1 cellular context compared by ENCODE assay signal in the genomic region with DNA sequence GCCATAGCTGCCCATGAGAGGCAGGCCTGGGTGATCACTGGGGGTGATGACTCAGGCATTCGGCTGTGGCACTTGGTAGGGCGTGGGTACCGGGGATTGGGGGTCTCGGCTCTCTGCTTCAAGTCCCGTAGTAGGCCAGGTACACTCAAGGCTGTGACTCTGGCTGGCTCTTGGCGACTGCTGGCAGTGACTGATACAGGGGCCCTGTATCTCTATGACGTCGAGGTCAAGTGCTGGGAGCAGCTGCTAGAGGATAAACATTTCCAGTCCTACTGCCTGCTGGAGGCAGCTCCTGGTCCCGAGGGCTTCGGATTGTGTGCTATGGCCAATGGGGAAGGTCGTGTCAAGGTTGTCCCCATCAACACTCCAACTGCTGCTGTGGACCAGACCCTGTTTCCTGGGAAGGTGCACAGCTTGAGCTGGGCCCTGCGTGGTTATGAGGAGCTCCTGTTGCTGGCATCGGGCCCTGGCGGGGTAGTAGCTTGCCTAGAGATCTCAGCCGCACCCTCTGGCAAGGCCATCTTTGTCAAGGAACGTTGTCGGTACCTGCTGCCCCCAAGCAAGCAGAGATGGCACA.
A peak's percentile ranks its signal among the peaks of the same experiment; 100 is the strongest.
TF ChIP-seq lines count a peak whose summit lies in the region.

No MANE protein-coding gene starts in this region.

TF ChIP-seq in K562, 482 proteins besides CTCF, POLR2A, EP300 and RAD21:
- TF ChIP-seq, protein P1, sequence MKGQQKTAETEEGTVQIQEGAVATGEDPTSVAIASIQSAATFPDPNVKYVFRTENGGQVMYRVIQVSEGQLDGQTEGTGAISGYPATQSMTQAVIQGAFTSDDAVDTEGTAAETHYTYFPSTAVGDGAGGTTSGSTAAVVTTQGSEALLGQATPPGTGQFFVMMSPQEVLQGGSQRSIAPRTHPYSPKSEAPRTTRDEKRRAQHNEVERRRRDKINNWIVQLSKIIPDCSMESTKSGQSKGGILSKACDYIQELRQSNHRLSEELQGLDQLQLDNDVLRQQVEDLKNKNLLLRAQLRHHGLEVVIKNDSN (CRISPR knock-in tag; IDR thresholded peaks at IDR 0.05): no peak
- TF ChIP-seq POLR2G (IDR thresholded peaks at IDR 0.05; ENCODE audit: low read depth, low read length) (peak; percentile 8), RBFOX2 (IDR thresholded peaks at IDR 0.05; ENCODE audit: low read depth, low read length) (peak; percentile 34; the same call in 1 of the 2 replicates)
